Comparison of ENCODE assay signal across 8 cellular contexts in genomic region chr11:119316729-119317591, GRCh38. TPM values are rescaled to one million over a fixed set of nuclear protein-coding genes. Genes with fewer than 3 reads are reported as not detected.
DNase-seq lines count a peak whose midpoint lies in the region; ATAC-seq lines count a peak whose summit lies in the region.

Gene MCAM (minus strand): TSS chr11:119317130. CDS start chr11:119317101, 29 bp downstream.

- H3K36me3 ChIP-seq in iPS-18a (ENCODE audit: control insufficient read depth, low read depth, low read length) (no peaks in the 10 kb centered on the region), skeletal muscle satellite cell (ENCODE audit: insufficient read depth, low read length) (no peaks in the 10 kb centered on the region)

- no peak for ATAC-seq in HG02840 (IDR thresholded peaks at IDR 0.05; ENCODE audit: low FRiP score, unreplicated experiment)
- no peak for ATAC-seq in GM19467 (IDR thresholded peaks at IDR 0.05; ENCODE audit: unreplicated experiment)

- H3K9me3 ChIP-seq in iPS-18a (ENCODE audit: control insufficient read depth, low read depth, low read length): no peaks in the 10 kb centered on the region
- no peaks in the 10 kb centered on the region for H3K9me3 ChIP-seq in skeletal muscle satellite cell (replicated peaks; ENCODE audit: low read length)

- H3K9ac ChIP-seq in iPS-18a (ENCODE audit: low read length) (peak within 1 kb of the TSS; percentile 36), skeletal muscle satellite cell (ENCODE audit: low read depth, low read length) (peak within 1 kb of the TSS; percentile 35)

- H3K4me2 ChIP-seq in skeletal muscle satellite cell (ENCODE audit: low read length): peak within 1 kb of the TSS; percentile 95

- H3K4me1 ChIP-seq in iPS-18a (ENCODE audit: control insufficient read depth, low read depth, low read length) (peaks cover 43% of the 10 kb centered on the region), skeletal muscle satellite cell (ENCODE audit: control insufficient read depth, insufficient read depth, low read length) (peaks cover 49% of the 10 kb centered on the region)

- no peak within 1 kb of the TSS for H3K27ac ChIP-seq in iPS-18a (ENCODE audit: low read length)

- H3K4me3 ChIP-seq in iPS-18a (ENCODE audit: low read length): peak within 1 kb of the TSS; percentile 65
- peak within 1 kb of the TSS; percentile 69 for H3K4me3 ChIP-seq in skeletal muscle satellite cell (ENCODE audit: low read length)

- H3K27me3 ChIP-seq in iPS-18a (ENCODE audit: control insufficient read depth, insufficient read depth, low read length) (peaks cover 58% of the 10 kb centered on the region), skeletal muscle satellite cell (ENCODE audit: control insufficient read depth, insufficient read depth, low read length) (peaks cover 9% of the 10 kb centered on the region)

- DNase-seq in GM03348 (ENCODE audit: low spot score): peak; percentile 55
- peak; percentile 21 for DNase-seq in NCI-H1092 (lab: John Stamatoyannopoulos, UW)
- peak; percentile 84 for DNase-seq in astrocyte of the hippocampus (ENCODE audit: low read depth, low spot score)
- DNase-seq in DMS114 treated with DMSO at 0.1 percent for 48 hours (lab: John Stamatoyannopoulos, UW; ENCODE audit: unreplicated experiment): no peak

RNA-seq across cellular contexts. Expression of gene MCAM, which starts in this region (rescaled TPM):
- 11.4 and 11.8 TPM in 2 replicates for total RNA-seq in skeletal muscle satellite cell (2012; rRNA removed)
